20 cellular contexts compared by ENCODE assay signal in the genomic region with DNA sequence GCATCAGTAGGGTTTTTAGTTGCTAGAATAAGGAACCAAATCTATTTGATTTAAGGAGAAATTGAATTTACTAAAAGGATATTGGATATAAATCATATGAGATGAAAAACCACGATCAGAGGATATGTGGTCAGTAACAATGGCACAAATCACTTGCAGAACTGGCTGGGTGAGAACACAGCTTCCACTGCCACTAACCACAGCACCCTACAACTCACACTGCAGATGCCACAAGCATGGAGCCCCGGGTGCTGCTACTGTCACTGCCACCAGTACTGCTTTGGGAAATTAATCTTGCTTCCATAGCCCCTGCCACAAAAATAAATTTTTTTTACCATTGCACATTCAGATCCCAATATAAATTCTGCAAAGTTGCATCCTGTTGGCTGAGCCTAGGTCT. TPM values are rescaled to one million over a fixed set of nuclear protein-coding genes. Genes with fewer than 3 reads are reported as not detected.
DNase-seq lines count a peak whose midpoint lies in the region; TF ChIP-seq lines count a peak whose summit lies in the region.
"Had no signal": no experiment of that assay in that cellular context is flagged by ENCODE, and none has a peak within 500 bp of the region (broad histone marks: within the 10 kb centered on the region; RNA-seq: fewer than 3 reads in every experiment).

No MANE protein-coding gene starts in this region.

- H3K4me3 ChIP-seq in Jurkat, Clone E6-1 (ENCODE audit: low read length) = no peak overlapping the region
- H3K4me3 ChIP-seq in PC-9 (no peak overlapping the region), GM23248 (no peak overlapping the region)

- no TSS peak for BruUV-seq in PC-9 (replicated peaks; lab: Mats Ljungman, UMichigan)

- H3K4me3 Mint-ChIP-seq in immature natural killer cell = peak overlapping the region; percentile 22 to 76 (median 52)
- H3K4me3 Mint-ChIP-seq in progenitor cell of endocrine pancreas (ENCODE audit: low read depth) = no peak overlapping the region
- H3K4me3 Mint-ChIP-seq: CD4-positive, CD25-positive, alpha-beta regulatory T cell; HFFc6 had no signal

- CTCF ChIA-PET in PC-9 (lab: Charles Lee) = no interaction called here

- TF ChIP-seq CTCF in PC-9 (conservative IDR thresholded peaks at IDR 0.05) (no peak), progenitor cell of endocrine pancreas (IDR thresholded peaks at IDR 0.05; ENCODE audit: unreplicated experiment) (no peak)

- H4K20me1 ChIP-seq in PC-9 (ENCODE audit: insufficient read depth) (no peaks in the 10 kb centered on the region), GM23248 (ENCODE audit: insufficient read depth) (no peaks in the 10 kb centered on the region)

- H3K27ac Mint-ChIP-seq in immature natural killer cell (no peak overlapping the region), progenitor cell of endocrine pancreas (peak overlapping the region; percentile 21)
- H3K27ac Mint-ChIP-seq: HFFc6 had no signal

- intact Hi-C loops in PC-9 (cut with micrococcal nuclease; ENCODE audit: unreplicated experiment) = no loop called here

- peaks cover 21 to 50% (median 21%) of the 10 kb centered on the region in 3 donors for H3K27me3 Mint-ChIP-seq in immature natural killer cell (ENCODE audit: low read depth in 3 of 3)
- peaks cover 11% of the 10 kb centered on the region for H3K27me3 Mint-ChIP-seq in progenitor cell of endocrine pancreas

- H3K9me2 ChIP-seq in PC-9 (ENCODE audit: insufficient read depth) (no peaks in the 10 kb centered on the region), GM23248 (ENCODE audit: insufficient read depth) (no peaks in the 10 kb centered on the region)

- H3K4me1 ChIP-seq in PC-9 (replicated peaks; ENCODE audit: insufficient read depth) (no peaks in the 10 kb centered on the region), GM23248 (ENCODE audit: insufficient read depth) (no peaks in the 10 kb centered on the region)
- H3K4me1 ChIP-seq: BE2C had no signal

- H3F3A ChIP-seq in PC-9 (ENCODE audit: insufficient read depth, low read depth) = no peaks in the 10 kb centered on the region
- no peaks in the 10 kb centered on the region for H3F3A ChIP-seq in GM23248 (ENCODE audit: insufficient read depth)

- H3K9me3 Mint-ChIP-seq in immature natural killer cell = no peaks in the 10 kb centered on the region
- no peaks in the 10 kb centered on the region for H3K9me3 Mint-ChIP-seq in progenitor cell of endocrine pancreas (ENCODE audit: low read depth)
- H3K9me3 Mint-ChIP-seq: CD8-positive, alpha-beta memory T cell; HFFc6 had no signal

- H3K36me3 ChIP-seq in PC-9 (ENCODE audit: low read depth) = no peaks in the 10 kb centered on the region
- H3K36me3 ChIP-seq in GM23248 (ENCODE audit: low read depth) = no peaks in the 10 kb centered on the region
- H3K36me3 ChIP-seq: BE2C had no signal

- H3K4me2 ChIP-seq in PC-9 (no peak overlapping the region), GM23248 (ENCODE audit: unreplicated experiment) (no peak overlapping the region)

- in situ Hi-C loops in GM23248 (cut with MboI) = no loop called here

- no peaks in the 10 kb centered on the region for H3K9me3 ChIP-seq in PC-9 (ENCODE audit: insufficient read depth, low read depth)
- no peaks in the 10 kb centered on the region for H3K9me3 ChIP-seq in GM23248 (ENCODE audit: low read depth)
- H3K9me3 ChIP-seq: BE2C had no signal

- POLR2A ChIA-PET in PC-9 (lab: Charles Lee; ENCODE audit: unreplicated experiment) = no interaction called here

- H3K27ac ChIP-seq in PC-9 = no peak overlapping the region
- no peak overlapping the region for H3K27ac ChIP-seq in GM23248

- 0 out of 2 replicates have a peak overlapping the region, but pooled peaks have one; percentile 13 for H2AFZ ChIP-seq in PC-9
- no peak overlapping the region for H2AFZ ChIP-seq in GM23248

- 33 to 42% methylated on average over 2 of the region's 2 CpGs for WGBS in GM23248 (ENCODE audit: low coverage in 1 of 2, low lambda C conversion rate in 2 of 2, missing lambda C conversion rate in 2 of 2), 2 experiments

- H3K4me1 Mint-ChIP-seq in immature natural killer cell = peaks cover 20 to 28% of the 10 kb centered on the region in 2 donors
- no peaks in the 10 kb centered on the region for H3K4me1 Mint-ChIP-seq in progenitor cell of endocrine pancreas (ENCODE audit: low read depth)

- DNase-seq in Jurkat, Clone E6-1 (ENCODE audit: low read depth, low spot score) = peak; percentile 5
- DNase-seq in PC-9 (peak in 1 of 2 experiments; percentile 1), immature natural killer cell (peak; percentile 63 to 72 (median 71)), progenitor cell of endocrine pancreas (ENCODE audit: low spot score, unreplicated experiment) (no peak), GM23248 (no peak), DMS53 treated with DMSO at 0.1 percent for 48 hours (lab: John Stamatoyannopoulos, UW; ENCODE audit: unreplicated experiment) (no peak)
- DNase-seq in activated CD4-positive, CD25-positive, alpha-beta regulatory T cell (lab: John Stamatoyannopoulos, UW) = no peak
- DNase-seq: ACHN; BE2C; C1 segment of cervical spinal cord; CD4-positive, CD25-positive, alpha-beta regulatory T cell; COR-L47; DMS 273 treated with DMSO at 0.1 percent for 48 hours; DMS53; GDM1; GOT3; H7; HFFc6; IMR-90 had no signal

- H3K79me2 ChIP-seq in PC-9 (ENCODE audit: low read depth) (no peaks in the 10 kb centered on the region), GM23248 (ENCODE audit: insufficient read depth) (no peaks in the 10 kb centered on the region)

- H3K27me3 ChIP-seq in PC-9 (ENCODE audit: insufficient read depth, low read depth) (no peaks in the 10 kb centered on the region), GM23248 (replicated peaks; ENCODE audit: insufficient read depth) (no peaks in the 10 kb centered on the region)
- H3K27me3 ChIP-seq: BE2C had no signal

- no peak overlapping the region for H3K9ac ChIP-seq in GM23248

- no peaks in the 10 kb centered on the region for H3K36me3 Mint-ChIP-seq in immature natural killer cell
- H3K36me3 Mint-ChIP-seq in progenitor cell of endocrine pancreas (ENCODE audit: insufficient read depth) = no peaks in the 10 kb centered on the region
- H3K36me3 Mint-ChIP-seq: CD8-positive, alpha-beta memory T cell had no signal

RNA-seq across cellular contexts. Expression of a gene that starts 40.6 kb away (rescaled TPM):
- polyA plus RNA-seq in Jurkat, Clone E6-1 (2012; ENCODE audit: insufficient read depth, insufficient read length) = 8.6 TPM
- 7.0 and 10.3 TPM in 2 replicates for total RNA-seq in PC-9 (2021)
- 10 to 100 TPM; 19.6 to 28.1 (median 21.4) TPM for polyA plus RNA-seq in immature natural killer cell
- total RNA-seq in progenitor cell of endocrine pancreas = 25.2 and 25.4 TPM in 2 replicates
- total RNA-seq in GM23248 (2014; rRNA removed; shearing (Covaris generic)) = 17.3 and 19.8 TPM in 2 replicates
- polyA plus RNA-seq in GM23248 (2016; fragmentation: Nextera tagmentation; extraction: Ambion mirVana) = 12.2 and 12.8 TPM in 2 replicates

Comparison
In these comparisons a context has a peak if more than half of its experiments do, and no peak if none do; other contexts are left out.
1. DNase-seq: peak in Jurkat, Clone E6-1 (single experiment) and immature natural killer cell (3 of 3); none in progenitor cell of endocrine pancreas (single experiment), GM23248 (single experiment), activated CD4-positive, CD25-positive, alpha-beta regulatory T cell (0 of 4) and DMS53 treated with DMSO at 0.1 percent for 48 hours (single experiment).